Comparison of ENCODE assay signal across 1 cellular context in the genomic region with DNA sequence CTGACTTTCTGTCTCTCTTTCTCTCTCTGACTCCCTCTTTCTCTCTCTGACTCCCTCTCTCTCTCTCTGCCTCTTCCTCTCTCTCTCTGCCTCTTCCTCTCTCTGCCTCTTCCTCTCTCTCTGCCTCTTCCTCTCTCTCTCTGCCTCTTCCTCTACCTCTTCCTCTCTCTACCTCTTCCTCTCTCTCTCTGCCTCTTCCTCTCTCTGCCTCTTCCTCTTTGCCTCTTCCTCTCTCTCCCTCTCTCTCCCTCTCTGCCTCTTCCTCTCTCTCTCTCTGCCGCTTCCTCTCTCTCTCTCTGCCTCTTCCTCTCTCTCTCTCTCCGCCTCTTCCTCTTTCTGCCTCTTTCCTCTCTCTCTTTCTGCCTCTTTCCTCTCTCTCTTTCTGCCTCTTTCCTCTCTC.
A peak's percentile ranks its signal among the peaks of the same experiment; 100 is the strongest.
TF ChIP-seq lines count a peak whose summit lies in the region.

No MANE protein-coding gene starts in this region.

TF ChIP-seq in K562, 482 proteins besides CTCF, POLR2A, EP300 and RAD21:
- TF ChIP-seq, protein P1, sequence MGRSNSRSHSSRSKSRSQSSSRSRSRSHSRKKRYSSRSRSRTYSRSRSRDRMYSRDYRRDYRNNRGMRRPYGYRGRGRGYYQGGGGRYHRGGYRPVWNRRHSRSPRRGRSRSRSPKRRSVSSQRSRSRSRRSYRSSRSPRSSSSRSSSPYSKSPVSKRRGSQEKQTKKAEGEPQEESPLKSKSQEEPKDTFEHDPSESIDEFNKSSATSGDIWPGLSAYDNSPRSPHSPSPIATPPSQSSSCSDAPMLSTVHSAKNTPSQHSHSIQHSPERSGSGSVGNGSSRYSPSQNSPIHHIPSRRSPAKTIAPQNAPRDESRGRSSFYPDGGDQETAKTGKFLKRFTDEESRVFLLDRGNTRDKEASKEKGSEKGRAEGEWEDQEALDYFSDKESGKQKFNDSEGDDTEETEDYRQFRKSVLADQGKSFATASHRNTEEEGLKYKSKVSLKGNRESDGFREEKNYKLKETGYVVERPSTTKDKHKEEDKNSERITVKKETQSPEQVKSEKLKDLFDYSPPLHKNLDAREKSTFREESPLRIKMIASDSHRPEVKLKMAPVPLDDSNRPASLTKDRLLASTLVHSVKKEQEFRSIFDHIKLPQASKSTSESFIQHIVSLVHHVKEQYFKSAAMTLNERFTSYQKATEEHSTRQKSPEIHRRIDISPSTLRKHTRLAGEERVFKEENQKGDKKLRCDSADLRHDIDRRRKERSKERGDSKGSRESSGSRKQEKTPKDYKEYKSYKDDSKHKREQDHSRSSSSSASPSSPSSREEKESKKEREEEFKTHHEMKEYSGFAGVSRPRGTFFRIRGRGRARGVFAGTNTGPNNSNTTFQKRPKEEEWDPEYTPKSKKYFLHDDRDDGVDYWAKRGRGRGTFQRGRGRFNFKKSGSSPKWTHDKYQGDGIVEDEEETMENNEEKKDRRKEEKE (IDR thresholded peaks at IDR 0.05; ENCODE audit: borderline replicate concordance in 1 of 2, control insufficient read depth in 1 of 2, low read depth in 2 of 2, low read length in 1 of 2), result peak in 1 of 2 experiments; percentile 39; a peak in 1 of 4 replicates
- TF ChIP-seq, protein P2, sequence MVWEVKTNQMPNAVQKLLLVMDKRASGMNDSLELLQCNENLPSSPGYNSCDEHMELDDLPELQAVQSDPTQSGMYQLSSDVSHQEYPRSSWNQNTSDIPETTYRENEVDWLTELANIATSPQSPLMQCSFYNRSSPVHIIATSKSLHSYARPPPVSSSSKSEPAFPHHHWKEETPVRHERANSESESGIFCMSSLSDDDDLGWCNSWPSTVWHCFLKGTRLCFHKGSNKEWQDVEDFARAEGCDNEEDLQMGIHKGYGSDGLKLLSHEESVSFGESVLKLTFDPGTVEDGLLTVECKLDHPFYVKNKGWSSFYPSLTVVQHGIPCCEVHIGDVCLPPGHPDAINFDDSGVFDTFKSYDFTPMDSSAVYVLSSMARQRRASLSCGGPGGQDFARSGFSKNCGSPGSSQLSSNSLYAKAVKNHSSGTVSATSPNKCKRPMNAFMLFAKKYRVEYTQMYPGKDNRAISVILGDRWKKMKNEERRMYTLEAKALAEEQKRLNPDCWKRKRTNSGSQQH (CRISPR knock-in tag; IDR thresholded peaks at IDR 0.05), result 0 out of 2 replicates have a peak, but pooled peaks have one; percentile 27
- TF ChIP-seq, protein P3, sequence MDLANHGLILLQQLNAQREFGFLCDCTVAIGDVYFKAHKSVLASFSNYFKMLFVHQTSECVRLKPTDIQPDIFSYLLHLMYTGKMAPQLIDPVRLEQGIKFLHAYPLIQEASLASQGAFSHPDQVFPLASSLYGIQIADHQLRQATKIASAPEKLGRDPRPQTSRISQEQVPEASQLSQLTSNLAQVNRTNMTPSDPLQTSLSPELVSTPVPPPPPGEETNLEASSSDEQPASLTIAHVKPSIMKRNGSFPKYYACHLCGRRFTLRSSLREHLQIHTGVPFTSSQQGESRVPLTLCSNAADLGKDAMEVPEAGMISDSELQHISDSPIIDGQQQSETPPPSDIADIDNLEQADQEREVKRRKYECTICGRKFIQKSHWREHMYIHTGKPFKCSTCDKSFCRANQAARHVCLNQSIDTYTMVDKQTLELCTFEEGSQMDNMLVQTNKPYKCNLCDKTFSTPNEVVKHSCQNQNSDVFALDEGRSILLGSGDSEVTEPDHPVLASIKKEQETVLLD (IDR thresholded peaks at IDR 0.05), result 0 out of 2 replicates have a peak, but pooled peaks have one; percentile 29
- 0 out of 4 replicates have a peak, but pooled peaks of 1 of the 2 experiments have one; percentile 45 for TF ChIP-seq HDAC1 (IDR thresholded peaks at IDR 0.05)
- peak; percentile 58 for TF ChIP-seq SPI1 (IDR thresholded peaks at IDR 0.05; ENCODE audit: borderline replicate concordance, low read depth, low read length)
- TF ChIP-seq, protein P4, sequence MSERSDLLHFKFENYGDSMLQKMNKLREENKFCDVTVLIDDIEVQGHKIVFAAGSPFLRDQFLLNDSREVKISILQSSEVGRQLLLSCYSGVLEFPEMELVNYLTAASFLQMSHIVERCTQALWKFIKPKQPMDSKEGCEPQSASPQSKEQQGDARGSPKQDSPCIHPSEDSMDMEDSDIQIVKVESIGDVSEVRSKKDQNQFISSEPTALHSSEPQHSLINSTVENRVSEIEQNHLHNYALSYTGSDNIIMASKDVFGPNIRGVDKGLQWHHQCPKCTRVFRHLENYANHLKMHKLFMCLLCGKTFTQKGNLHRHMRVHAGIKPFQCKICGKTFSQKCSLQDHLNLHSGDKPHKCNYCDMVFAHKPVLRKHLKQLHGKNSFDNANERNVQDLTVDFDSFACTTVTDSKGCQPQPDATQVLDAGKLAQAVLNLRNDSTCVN (CRISPR knock-in tag; IDR thresholded peaks at IDR 0.05), result 0 out of 2 replicates have a peak, but pooled peaks have one; percentile 59
- TF ChIP-seq, protein P5, sequence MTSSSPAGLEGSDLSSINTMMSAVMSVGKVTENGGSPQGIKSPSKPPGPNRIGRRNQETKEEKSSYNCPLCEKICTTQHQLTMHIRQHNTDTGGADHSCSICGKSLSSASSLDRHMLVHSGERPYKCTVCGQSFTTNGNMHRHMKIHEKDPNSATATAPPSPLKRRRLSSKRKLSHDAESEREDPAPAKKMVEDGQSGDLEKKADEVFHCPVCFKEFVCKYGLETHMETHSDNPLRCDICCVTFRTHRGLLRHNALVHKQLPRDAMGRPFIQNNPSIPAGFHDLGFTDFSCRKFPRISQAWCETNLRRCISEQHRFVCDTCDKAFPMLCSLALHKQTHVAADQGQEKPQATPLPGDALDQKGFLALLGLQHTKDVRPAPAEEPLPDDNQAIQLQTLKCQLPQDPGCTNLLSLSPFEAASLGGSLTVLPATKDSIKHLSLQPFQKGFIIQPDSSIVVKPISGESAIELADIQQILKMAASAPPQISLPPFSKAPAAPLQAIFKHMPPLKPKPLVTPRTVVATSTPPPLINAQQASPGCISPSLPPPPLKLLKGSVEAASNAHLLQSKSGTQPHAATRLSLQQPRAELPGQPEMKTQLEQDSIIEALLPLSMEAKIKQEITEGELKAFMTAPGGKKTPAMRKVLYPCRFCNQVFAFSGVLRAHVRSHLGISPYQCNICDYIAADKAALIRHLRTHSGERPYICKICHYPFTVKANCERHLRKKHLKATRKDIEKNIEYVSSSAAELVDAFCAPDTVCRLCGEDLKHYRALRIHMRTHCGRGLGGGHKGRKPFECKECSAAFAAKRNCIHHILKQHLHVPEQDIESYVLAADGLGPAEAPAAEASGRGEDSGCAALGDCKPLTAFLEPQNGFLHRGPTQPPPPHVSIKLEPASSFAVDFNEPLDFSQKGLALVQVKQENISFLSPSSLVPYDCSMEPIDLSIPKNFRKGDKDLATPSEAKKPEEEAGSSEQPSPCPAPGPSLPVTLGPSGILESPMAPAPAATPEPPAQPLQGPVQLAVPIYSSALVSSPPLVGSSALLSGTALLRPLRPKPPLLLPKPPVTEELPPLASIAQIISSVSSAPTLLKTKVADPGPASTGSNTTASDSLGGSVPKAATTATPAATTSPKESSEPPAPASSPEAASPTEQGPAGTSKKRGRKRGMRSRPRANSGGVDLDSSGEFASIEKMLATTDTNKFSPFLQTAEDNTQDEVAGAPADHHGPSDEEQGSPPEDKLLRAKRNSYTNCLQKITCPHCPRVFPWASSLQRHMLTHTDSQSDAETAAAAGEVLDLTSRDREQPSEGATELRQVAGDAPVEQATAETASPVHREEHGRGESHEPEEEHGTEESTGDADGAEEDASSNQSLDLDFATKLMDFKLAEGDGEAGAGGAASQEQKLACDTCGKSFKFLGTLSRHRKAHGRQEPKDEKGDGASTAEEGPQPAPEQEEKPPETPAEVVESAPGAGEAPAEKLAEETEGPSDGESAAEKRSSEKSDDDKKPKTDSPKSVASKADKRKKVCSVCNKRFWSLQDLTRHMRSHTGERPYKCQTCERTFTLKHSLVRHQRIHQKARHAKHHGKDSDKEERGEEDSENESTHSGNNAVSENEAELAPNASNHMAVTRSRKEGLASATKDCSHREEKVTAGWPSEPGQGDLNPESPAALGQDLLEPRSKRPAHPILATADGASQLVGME (CRISPR knock-in tag; IDR thresholded peaks at IDR 0.05), result no peak
- TF ChIP-seq TRIM24 (IDR thresholded peaks at IDR 0.05), result peak in 1 of 2 experiments; percentile 14; a peak in 1 of 4 replicates
- TF ChIP-seq, protein P6, sequence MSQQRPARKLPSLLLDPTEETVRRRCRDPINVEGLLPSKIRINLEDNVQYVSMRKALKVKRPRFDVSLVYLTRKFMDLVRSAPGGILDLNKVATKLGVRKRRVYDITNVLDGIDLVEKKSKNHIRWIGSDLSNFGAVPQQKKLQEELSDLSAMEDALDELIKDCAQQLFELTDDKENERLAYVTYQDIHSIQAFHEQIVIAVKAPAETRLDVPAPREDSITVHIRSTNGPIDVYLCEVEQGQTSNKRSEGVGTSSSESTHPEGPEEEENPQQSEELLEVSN (IDR thresholded peaks at IDR 0.05; ENCODE audit: borderline replicate concordance in 1 of 2, extremely low read depth in 1 of 2, insufficient read depth in 1 of 2, insufficient read length in 1 of 2, low read depth in 1 of 2, low read length in 1 of 2, poor library complexity in 1 of 2, severe bottlenecking in 1 of 2), result no peak
- TF ChIP-seq MTA1 (IDR thresholded peaks at IDR 0.05; ENCODE audit: borderline replicate concordance), result peak; percentile 62; the same call in 1 of the 2 replicates
- TF ChIP-seq SMARCE1 (IDR thresholded peaks at IDR 0.05), result peak; percentile 45; the same call in 1 of the 2 replicates
- no peak for TF ChIP-seq ZNF76 (CRISPR knock-in tag; IDR thresholded peaks at IDR 0.05; ENCODE audit: borderline replicate concordance)
- no peak for TF ChIP-seq THRAP3 (IDR thresholded peaks at IDR 0.05; ENCODE audit: borderline replicate concordance)
- TF ChIP-seq EHMT2 (IDR thresholded peaks at IDR 0.05), result peak; percentile 52; the same call in 1 of the 2 replicates
- peak; percentile 84 to 95; a peak in 3 of 4 replicates for TF ChIP-seq ETV6 (IDR thresholded peaks at IDR 0.05; ENCODE audit: borderline replicate concordance in 1 of 2, low read depth in 2 of 2, low read length in 1 of 2)
- no peak for TF ChIP-seq ETV6 (CRISPR knock-in tag; IDR thresholded peaks at IDR 0.05; ENCODE audit: borderline replicate concordance)
- TF ChIP-seq, protein P7, sequence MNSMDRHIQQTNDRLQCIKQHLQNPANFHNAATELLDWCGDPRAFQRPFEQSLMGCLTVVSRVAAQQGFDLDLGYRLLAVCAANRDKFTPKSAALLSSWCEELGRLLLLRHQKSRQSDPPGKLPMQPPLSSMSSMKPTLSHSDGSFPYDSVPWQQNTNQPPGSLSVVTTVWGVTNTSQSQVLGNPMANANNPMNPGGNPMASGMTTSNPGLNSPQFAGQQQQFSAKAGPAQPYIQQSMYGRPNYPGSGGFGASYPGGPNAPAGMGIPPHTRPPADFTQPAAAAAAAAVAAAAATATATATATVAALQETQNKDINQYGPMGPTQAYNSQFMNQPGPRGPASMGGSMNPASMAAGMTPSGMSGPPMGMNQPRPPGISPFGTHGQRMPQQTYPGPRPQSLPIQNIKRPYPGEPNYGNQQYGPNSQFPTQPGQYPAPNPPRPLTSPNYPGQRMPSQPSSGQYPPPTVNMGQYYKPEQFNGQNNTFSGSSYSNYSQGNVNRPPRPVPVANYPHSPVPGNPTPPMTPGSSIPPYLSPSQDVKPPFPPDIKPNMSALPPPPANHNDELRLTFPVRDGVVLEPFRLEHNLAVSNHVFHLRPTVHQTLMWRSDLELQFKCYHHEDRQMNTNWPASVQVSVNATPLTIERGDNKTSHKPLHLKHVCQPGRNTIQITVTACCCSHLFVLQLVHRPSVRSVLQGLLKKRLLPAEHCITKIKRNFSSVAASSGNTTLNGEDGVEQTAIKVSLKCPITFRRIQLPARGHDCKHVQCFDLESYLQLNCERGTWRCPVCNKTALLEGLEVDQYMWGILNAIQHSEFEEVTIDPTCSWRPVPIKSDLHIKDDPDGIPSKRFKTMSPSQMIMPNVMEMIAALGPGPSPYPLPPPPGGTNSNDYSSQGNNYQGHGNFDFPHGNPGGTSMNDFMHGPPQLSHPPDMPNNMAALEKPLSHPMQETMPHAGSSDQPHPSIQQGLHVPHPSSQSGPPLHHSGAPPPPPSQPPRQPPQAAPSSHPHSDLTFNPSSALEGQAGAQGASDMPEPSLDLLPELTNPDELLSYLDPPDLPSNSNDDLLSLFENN (IDR thresholded peaks at IDR 0.05; ENCODE audit: low read depth in 2 of 2, low read length in 2 of 2), result no peak
- TF ChIP-seq, protein P8, sequence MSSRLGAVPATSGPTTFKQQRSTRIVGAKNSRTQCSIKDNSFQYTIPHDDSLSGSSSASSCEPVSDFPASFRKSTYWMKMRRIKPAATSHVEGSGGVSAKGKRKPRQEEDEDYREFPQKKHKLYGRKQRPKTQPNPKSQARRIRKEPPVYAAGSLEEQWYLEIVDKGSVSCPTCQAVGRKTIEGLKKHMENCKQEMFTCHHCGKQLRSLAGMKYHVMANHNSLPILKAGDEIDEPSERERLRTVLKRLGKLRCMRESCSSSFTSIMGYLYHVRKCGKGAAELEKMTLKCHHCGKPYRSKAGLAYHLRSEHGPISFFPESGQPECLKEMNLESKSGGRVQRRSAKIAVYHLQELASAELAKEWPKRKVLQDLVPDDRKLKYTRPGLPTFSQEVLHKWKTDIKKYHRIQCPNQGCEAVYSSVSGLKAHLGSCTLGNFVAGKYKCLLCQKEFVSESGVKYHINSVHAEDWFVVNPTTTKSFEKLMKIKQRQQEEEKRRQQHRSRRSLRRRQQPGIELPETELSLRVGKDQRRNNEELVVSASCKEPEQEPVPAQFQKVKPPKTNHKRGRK (tag; IDR thresholded peaks at IDR 0.05), result peak; percentile 89
- TF ChIP-seq ELF4 (CRISPR knock-in tag; IDR thresholded peaks at IDR 0.05), result peak; percentile 26; the same call in 1 of the 2 replicates
- 0 out of 2 replicates have a peak, but pooled peaks have one; percentile 6 for TF ChIP-seq GATAD2A (IDR thresholded peaks at IDR 0.05)
TF ChIP-seq in K562: peak in this region for 14.
